Comparison of ENCODE assay signal across 17 cellular contexts in the genomic region with DNA sequence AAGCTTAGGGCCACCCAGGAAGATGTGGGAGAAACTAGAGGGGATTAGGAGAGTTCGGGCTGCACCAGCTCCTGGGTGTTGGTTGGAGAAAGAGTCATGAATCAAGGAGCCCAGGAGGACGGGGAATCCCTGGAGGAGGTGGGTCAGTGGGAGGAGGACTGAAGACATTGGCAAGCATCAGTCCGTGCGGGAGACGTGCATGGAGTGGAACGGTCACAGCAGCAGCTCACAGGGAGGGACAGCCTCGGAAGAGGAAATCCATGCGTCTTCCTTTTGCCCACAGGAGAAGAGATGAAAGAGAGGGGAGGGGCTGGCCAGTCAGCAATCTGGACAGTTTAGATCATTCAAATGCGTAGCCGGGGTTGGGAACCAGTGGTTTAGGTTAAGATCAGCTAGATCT.
DNase-seq lines count a peak whose midpoint lies in the region; ATAC-seq and TF ChIP-seq lines count a peak whose summit lies in the region.
"Had no signal": no experiment of that assay in that cellular context is flagged by ENCODE, and none has a peak within 500 bp of the region (broad histone marks: within the 10 kb centered on the region; RNA-seq: fewer than 3 reads in every experiment).

No MANE protein-coding gene starts in this region.

- H3K4me3 Mint-ChIP-seq in neural progenitor cell = no peak overlapping the region
- no peak overlapping the region for H3K4me3 Mint-ChIP-seq in activated naive CD8-positive, alpha-beta T cell treated with anti-CD3 and anti-CD28 coated beads for 36 hours
- H3K4me3 Mint-ChIP-seq: CD4-positive, alpha-beta T cell; HFFc6 had no signal

- H3K9me3 Mint-ChIP-seq in neural progenitor cell = peaks cover 4% of the 10 kb centered on the region
- peaks cover 4% of the 10 kb centered on the region for H3K9me3 Mint-ChIP-seq in activated naive CD8-positive, alpha-beta T cell treated with anti-CD3 and anti-CD28 coated beads for 36 hours
- H3K9me3 Mint-ChIP-seq: CD4-positive, alpha-beta T cell; HFFc6 had no signal

- no peaks in the 10 kb centered on the region for H3K79me2 ChIP-seq in neural progenitor cell (ENCODE audit: low read depth)

- no peaks in the 10 kb centered on the region for H3K27me3 Mint-ChIP-seq in neural progenitor cell (ENCODE audit: insufficient read depth, low read depth)
- peaks cover 9% of the 10 kb centered on the region for H3K27me3 Mint-ChIP-seq in activated naive CD8-positive, alpha-beta T cell treated with anti-CD3 and anti-CD28 coated beads for 36 hours

- peaks cover 6% of the 10 kb centered on the region for H3K4me1 ChIP-seq in neural progenitor cell
- no peaks in the 10 kb centered on the region for H3K4me1 ChIP-seq in foreskin keratinocyte
- H3K4me1 ChIP-seq: A549, Caco-2 had no signal

- no peak overlapping the region for H3K27ac ChIP-seq in neural progenitor cell
- H3K27ac ChIP-seq in foreskin keratinocyte = no peak overlapping the region
- H3K27ac ChIP-seq: 22Rv1, A549, C4-2B, GM23248 had no signal

- H3K9me3 ChIP-seq in neural progenitor cell (ENCODE audit: low read depth) = no peaks in the 10 kb centered on the region
- H3K9me3 ChIP-seq: A549, Caco-2 had no signal

- H3K4me3 ChIP-seq in fibroblast of villous mesenchyme (ENCODE audit: low read depth, low read length) (no peak overlapping the region), neural progenitor cell (no peak overlapping the region)
- H3K4me3 ChIP-seq: A549, GM23248 had no signal

- no peaks in the 10 kb centered on the region for H4K20me1 ChIP-seq in neural progenitor cell (ENCODE audit: low read depth)

- H3K4me1 Mint-ChIP-seq in neural progenitor cell = peaks cover 5% of the 10 kb centered on the region
- H3K4me1 Mint-ChIP-seq in activated naive CD8-positive, alpha-beta T cell treated with anti-CD3 and anti-CD28 coated beads for 36 hours = no peaks in the 10 kb centered on the region

- H3K27me3 ChIP-seq in neural progenitor cell = no peaks in the 10 kb centered on the region
- H3K27me3 ChIP-seq in foreskin keratinocyte = no peaks in the 10 kb centered on the region

- TF ChIP-seq CTCF in fibroblast of villous mesenchyme (IDR thresholded peaks at IDR 0.05; ENCODE audit: insufficient read depth, low read depth, low read length) (no peak), neural progenitor cell (IDR thresholded peaks at IDR 0.05) (no peak), foreskin keratinocyte (conservative IDR thresholded peaks at IDR 0.05) (no peak)

- H3K9ac ChIP-seq in neural progenitor cell = no peak overlapping the region
- H3K9ac ChIP-seq: GM23248 had no signal

- H2AFZ ChIP-seq in neural progenitor cell (replicated peaks) = no peak overlapping the region
- H2AFZ ChIP-seq: GM23248 had no signal

- ATAC-seq in foreskin keratinocyte = no peak
- ATAC-seq: A549, HCT116, HepG2 had no signal

- H3K36me3 ChIP-seq in neural progenitor cell = no peaks in the 10 kb centered on the region

- peak; percentile 17 for DNase-seq in activated CD8-positive, alpha-beta memory T cell treated with anti-CD3 and anti-CD28 coated beads, Interleukin-2, amount 50 U/mL, for 48 hours
- DNase-seq in activated CD8-positive, alpha-beta memory T cell treated with anti-CD3 and anti-CD28 coated beads for 24 hours = no peak
- DNase-seq in fibroblast of villous mesenchyme (ENCODE audit: low read depth) (peak; percentile 2), neural progenitor cell (ENCODE audit: low spot score) (no peak), foreskin keratinocyte (no peak)
- DNase-seq in activated naive CD8-positive, alpha-beta T cell treated with anti-CD3 and anti-CD28 coated beads for 36 hours = no peak
- no peak for DNase-seq in activated CD4-positive, alpha-beta T cell treated with anti-CD3 and anti-CD28 coated beads, Interleukin-2, amount 50 U/mL, for 48 hours
- DNase-seq: AML-193; Caco-2; CD4-positive, alpha-beta T cell; GM23248; HFFc6 had no signal

- no peaks in the 10 kb centered on the region for H3F3A ChIP-seq in neural progenitor cell (ENCODE audit: low read depth)

- no peak overlapping the region for H3K4me2 ChIP-seq in neural progenitor cell
- H3K4me2 ChIP-seq: A549 had no signal

- H3K36me3 Mint-ChIP-seq in neural progenitor cell = peaks cover 22% of the 10 kb centered on the region
- H3K36me3 Mint-ChIP-seq in activated naive CD8-positive, alpha-beta T cell treated with anti-CD3 and anti-CD28 coated beads for 36 hours = no peaks in the 10 kb centered on the region

- H3K27ac Mint-ChIP-seq in neural progenitor cell = peak overlapping the region; percentile 36
- H3K27ac Mint-ChIP-seq in activated naive CD8-positive, alpha-beta T cell treated with anti-CD3 and anti-CD28 coated beads for 36 hours = no peak overlapping the region
- H3K27ac Mint-ChIP-seq: CD4-positive, alpha-beta T cell; HFFc6 had no signal

Comparison
In these comparisons a context has a peak if more than half of its experiments do, and no peak if none do; other contexts are left out.
1. DNase-seq: peak in activated CD8-positive, alpha-beta memory T cell treated with anti-CD3 and anti-CD28 coated beads, Interleukin-2, amount 50 U/mL, for 48 hours (single experiment) and fibroblast of villous mesenchyme (single experiment); none in activated CD8-positive, alpha-beta memory T cell treated with anti-CD3 and anti-CD28 coated beads for 24 hours (single experiment), neural progenitor cell (single experiment), foreskin keratinocyte (0 of 2), activated naive CD8-positive, alpha-beta T cell treated with anti-CD3 and anti-CD28 coated beads for 36 hours (single experiment) and activated CD4-positive, alpha-beta T cell treated with anti-CD3 and anti-CD28 coated beads, Interleukin-2, amount 50 U/mL, for 48 hours (0 of 2).